1 cellular context compared by ENCODE assay signal in the genomic region with DNA sequence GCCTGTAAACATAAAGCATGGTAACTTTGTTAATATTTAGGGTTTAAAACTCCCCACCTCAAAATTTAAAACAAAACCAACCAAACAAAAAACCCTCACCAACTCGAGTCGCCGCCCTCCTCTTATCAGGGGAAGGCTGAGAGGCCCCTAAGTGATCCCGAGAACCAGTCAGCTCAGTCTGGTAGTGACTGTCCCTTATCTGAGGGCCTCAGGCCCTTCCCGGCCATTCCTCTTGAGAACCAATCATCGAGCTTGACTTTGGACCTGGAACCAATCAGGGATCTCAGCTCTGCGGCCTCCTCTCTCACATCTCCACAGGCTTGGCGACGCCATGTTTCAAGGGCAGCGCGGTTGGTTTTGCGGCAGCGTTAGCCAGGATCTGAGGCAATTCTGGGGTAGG.
TF ChIP-seq lines count a peak whose summit lies in the region.

A gene with protein sequence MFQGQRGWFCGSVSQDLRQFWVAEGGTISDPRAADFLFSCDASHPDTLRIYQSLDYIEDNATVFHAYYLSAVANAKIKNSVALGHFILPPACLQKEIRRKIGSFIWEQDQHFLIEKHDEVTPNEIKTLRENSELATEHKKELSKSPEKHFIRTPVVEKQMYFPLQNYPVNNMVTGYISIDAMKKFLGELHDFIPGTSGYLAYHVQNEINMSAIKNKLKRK (plus strand): TSS at position 300 of the 400 bp plus-strand sequence. CDS start 32 bp downstream, at position 332.

TF ChIP-seq in GM23338, 12 proteins besides CTCF, POLR2A, EP300 and RAD21 (continued from another document):
- TF ChIP-seq, protein P1, sequence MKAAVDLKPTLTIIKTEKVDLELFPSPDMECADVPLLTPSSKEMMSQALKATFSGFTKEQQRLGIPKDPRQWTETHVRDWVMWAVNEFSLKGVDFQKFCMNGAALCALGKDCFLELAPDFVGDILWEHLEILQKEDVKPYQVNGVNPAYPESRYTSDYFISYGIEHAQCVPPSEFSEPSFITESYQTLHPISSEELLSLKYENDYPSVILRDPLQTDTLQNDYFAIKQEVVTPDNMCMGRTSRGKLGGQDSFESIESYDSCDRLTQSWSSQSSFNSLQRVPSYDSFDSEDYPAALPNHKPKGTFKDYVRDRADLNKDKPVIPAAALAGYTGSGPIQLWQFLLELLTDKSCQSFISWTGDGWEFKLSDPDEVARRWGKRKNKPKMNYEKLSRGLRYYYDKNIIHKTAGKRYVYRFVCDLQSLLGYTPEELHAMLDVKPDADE (IDR thresholded peaks at IDR 0.05) = no peak
- TF ChIP-seq, protein P2, sequence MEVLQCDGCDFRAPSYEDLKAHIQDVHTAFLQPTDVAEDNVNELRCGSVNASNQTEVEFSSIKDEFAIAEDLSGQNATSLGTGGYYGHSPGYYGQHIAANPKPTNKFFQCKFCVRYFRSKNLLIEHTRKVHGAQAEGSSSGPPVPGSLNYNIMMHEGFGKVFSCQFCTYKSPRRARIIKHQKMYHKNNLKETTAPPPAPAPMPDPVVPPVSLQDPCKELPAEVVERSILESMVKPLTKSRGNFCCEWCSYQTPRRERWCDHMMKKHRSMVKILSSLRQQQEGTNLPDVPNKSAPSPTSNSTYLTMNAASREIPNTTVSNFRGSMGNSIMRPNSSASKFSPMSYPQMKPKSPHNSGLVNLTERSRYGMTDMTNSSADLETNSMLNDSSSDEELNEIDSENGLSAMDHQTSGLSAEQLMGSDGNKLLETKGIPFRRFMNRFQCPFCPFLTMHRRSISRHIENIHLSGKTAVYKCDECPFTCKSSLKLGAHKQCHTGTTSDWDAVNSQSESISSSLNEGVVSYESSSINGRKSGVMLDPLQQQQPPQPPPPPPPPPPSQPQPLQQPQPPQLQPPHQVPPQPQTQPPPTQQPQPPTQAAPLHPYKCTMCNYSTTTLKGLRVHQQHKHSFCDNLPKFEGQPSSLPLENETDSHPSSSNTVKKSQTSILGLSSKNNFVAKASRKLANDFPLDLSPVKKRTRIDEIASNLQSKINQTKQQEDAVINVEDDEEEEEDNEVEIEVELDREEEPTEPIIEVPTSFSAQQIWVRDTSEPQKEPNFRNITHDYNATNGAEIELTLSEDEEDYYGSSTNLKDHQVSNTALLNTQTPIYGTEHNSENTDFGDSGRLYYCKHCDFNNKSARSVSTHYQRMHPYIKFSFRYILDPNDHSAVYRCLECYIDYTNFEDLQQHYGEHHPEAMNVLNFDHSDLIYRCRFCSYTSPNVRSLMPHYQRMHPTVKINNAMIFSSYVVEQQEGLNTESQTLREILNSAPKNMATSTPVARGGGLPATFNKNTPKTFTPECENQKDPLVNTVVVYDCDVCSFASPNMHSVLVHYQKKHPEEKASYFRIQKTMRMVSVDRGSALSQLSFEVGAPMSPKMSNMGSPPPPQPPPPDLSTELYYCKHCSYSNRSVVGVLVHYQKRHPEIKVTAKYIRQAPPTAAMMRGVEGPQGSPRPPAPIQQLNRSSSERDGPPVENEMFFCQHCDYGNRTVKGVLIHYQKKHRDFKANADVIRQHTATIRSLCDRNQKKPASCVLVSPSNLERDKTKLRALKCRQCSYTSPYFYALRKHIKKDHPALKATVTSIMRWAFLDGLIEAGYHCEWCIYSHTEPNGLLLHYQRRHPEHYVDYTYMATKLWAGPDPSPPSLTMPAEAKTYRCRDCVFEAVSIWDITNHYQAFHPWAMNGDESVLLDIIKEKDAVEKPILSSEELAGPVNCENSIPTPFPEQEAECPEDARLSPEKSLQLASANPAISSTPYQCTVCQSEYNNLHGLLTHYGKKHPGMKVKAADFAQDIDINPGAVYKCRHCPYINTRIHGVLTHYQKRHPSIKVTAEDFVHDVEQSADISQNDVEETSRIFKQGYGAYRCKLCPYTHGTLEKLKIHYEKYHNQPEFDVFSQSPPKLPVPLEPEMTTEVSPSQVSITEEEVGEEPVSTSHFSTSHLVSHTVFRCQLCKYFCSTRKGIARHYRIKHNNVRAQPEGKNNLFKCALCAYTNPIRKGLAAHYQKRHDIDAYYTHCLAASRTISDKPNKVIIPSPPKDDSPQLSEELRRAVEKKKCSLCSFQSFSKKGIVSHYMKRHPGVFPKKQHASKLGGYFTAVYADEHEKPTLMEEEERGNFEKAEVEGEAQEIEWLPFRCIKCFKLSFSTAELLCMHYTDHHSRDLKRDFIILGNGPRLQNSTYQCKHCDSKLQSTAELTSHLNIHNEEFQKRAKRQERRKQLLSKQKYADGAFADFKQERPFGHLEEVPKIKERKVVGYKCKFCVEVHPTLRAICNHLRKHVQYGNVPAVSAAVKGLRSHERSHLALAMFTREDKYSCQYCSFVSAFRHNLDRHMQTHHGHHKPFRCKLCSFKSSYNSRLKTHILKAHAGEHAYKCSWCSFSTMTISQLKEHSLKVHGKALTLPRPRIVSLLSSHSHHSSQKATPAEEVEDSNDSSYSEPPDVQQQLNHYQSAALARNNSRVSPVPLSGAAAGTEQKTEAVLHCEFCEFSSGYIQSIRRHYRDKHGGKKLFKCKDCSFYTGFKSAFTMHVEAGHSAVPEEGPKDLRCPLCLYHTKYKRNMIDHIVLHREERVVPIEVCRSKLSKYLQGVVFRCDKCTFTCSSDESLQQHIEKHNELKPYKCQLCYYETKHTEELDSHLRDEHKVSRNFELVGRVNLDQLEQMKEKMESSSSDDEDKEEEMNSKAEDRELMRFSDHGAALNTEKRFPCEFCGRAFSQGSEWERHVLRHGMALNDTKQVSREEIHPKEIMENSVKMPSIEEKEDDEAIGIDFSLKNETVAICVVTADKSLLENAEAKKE (CRISPR knock-in tag; IDR thresholded peaks at IDR 0.05) = no peak
- TF ChIP-seq JUNB (IDR thresholded peaks at IDR 0.05; ENCODE audit: unreplicated experiment) (no peak), POLR2AphosphoS5 (IDR thresholded peaks at IDR 0.05; ENCODE audit: low read depth) (no peak)
